8 cellular contexts compared by ENCODE assay signal in the genomic region with DNA sequence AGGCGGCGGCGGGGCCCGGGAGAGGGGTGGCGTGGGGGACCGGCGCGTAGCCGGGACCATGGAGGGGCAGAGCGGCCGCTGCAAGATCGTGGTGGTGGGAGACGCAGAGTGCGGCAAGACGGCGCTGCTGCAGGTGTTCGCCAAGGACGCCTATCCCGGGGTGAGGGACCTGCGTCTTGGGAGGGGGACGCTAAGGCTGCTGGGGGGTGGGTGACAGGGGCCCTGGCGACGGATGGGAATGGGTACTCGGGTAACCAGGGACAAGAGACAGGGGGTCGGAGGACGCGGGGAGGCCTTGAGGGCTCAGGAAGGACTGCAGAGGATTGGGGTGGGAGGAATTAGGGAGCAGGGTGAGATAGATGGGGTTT. TPM values are rescaled to one million over a fixed set of nuclear protein-coding genes. Genes with fewer than 3 reads are reported as not detected.
DNase-seq lines count a peak whose midpoint lies in the region; ATAC-seq and TF ChIP-seq lines count a peak whose summit lies in the region.

No MANE protein-coding gene starts in this region.

- H3K4me3 ChIP-seq in fibroblast of pulmonary artery (replicated peaks; ENCODE audit: low read depth, low read length): peak overlapping the region; percentile 42
- peak overlapping the region; percentile 38 to 65 (median 60) for H3K4me3 ChIP-seq in gastrocnemius medialis

- H3K4me1 Mint-ChIP-seq in T-helper 17 cell: peaks cover 21% of the 10 kb centered on the region

- H3K9me3 ChIP-seq in T-helper 17 cell (ENCODE audit: control insufficient read depth, low read length, poor library complexity, severe bottlenecking): no peaks in the 10 kb centered on the region
- H3K9me3 ChIP-seq in gastrocnemius medialis: no peaks in the 10 kb centered on the region

- DNase-seq in GM13976 (ENCODE audit: low spot score): peak; percentile 34
- no peak for DNase-seq in T-helper 17 cell
- no peak for DNase-seq in fibroblast of pulmonary artery (ENCODE audit: low read depth)
- no peak for DNase-seq in gastrocnemius medialis
- DNase-seq in NOMO-1 treated with dmso at 0.1 percent for 144 hours (lab: John Stamatoyannopoulos, UW; ENCODE audit: unreplicated experiment): no peak
- DNase-seq in activated CD4-positive, CD25-positive, alpha-beta regulatory T cell (lab: John Stamatoyannopoulos, UW): no peak

- H3K4me3 Mint-ChIP-seq in T-helper 17 cell: peak overlapping the region; percentile 92

- H3K36me3 ChIP-seq in gastrocnemius medialis: no peaks in the 10 kb centered on the region

- TF ChIP-seq CTCF in GM13976 (IDR thresholded peaks at IDR 0.05; ENCODE audit: borderline replicate concordance, control extremely low read depth, extremely low read depth, insufficient read depth, missing control alignments): no peak
- no peak for TF ChIP-seq CTCF in fibroblast of pulmonary artery (IDR thresholded peaks at IDR 0.05; ENCODE audit: low read length, missing control alignments)
- TF ChIP-seq CTCF in gastrocnemius medialis (IDR thresholded peaks at IDR 0.05 in 4 of 5, conservative IDR thresholded peaks at IDR 0.05 in 1 of 5): no peak

- no peaks in the 10 kb centered on the region for H3K27me3 Mint-ChIP-seq in T-helper 17 cell

- peak overlapping the region in 2 of 4 donors; percentile 10 to 60 for H3K27ac ChIP-seq in gastrocnemius medialis

- no peak for TF ChIP-seq POLR2A in gastrocnemius medialis (IDR thresholded peaks at IDR 0.05)

- H3K27me3 ChIP-seq in gastrocnemius medialis: no peaks in the 10 kb centered on the region

- peak overlapping the region; percentile 95 for H3K27ac Mint-ChIP-seq in T-helper 17 cell

- ATAC-seq in T-helper 17 cell: no peak
- no peak for ATAC-seq in gastrocnemius medialis
- no peak for ATAC-seq in HG02642 (IDR thresholded peaks at IDR 0.05; ENCODE audit: poor library complexity, unreplicated experiment)
- ATAC-seq in HG03520 (IDR thresholded peaks at IDR 0.05; ENCODE audit: unreplicated experiment): no peak

- in situ Hi-C loops in GM13976 (cut with MboI; ENCODE audit: low sequenced_read_pairs, unreplicated experiment) (loop anchor here (25.0 kb wide), 1 partner anchor 287 kb away; no protein-coding TSS in a partner anchor), gastrocnemius medialis (cut with MboI; ENCODE audit: low sequenced_read_pairs in 4 of 4) (no loop called here)

- intact Hi-C loops in gastrocnemius medialis (cut with DNase I; ENCODE audit: low total_unique reads): loop anchor here (2.0 kb wide), 1 partner anchor 146 kb away; the partner anchor contains the start of gene NBR1

- H3K4me1 ChIP-seq in gastrocnemius medialis: peaks cover 15 to 17% of the 10 kb centered on the region in 2 donors

- no peaks in the 10 kb centered on the region for H3K36me3 Mint-ChIP-seq in T-helper 17 cell (ENCODE audit: low read depth)

RNA-seq across cellular contexts. Expression of gene RND2, which starts 0.2 kb away (rescaled TPM):
- total RNA-seq in T-helper 17 cell (1 to 10 TPM in 1 of 2 donors, under 1 TPM in 1; 0.12 to 1.1 TPM), gastrocnemius medialis (under 1 TPM in 3 of 4 donors, not detected in 1; 0.04 to 0.10 (median 0.10) TPM)

RNA-seq across cellular contexts. Expression of gene VAT1, which starts 3.1 kb away (rescaled TPM):
- total RNA-seq in T-helper 17 cell: 10 to 100 TPM; 26.0 to 29.3 TPM
- 10 to 100 TPM; 18.0 to 49.5 (median 35.8) TPM for total RNA-seq in gastrocnemius medialis

RNA-seq across cellular contexts. Expression of gene IFI35, which starts 18.7 kb away (rescaled TPM):
- total RNA-seq in T-helper 17 cell (10 to 100 TPM; 23.1 to 23.8 TPM), gastrocnemius medialis (10 to 100 TPM in 1 of 4 donors, 1 to 10 TPM in 3; 1.3 to 11.0 (median 4.0) TPM)

RNA-seq across cellular contexts. Expression of gene RPL27, which starts 27.1 kb away (rescaled TPM):
- total RNA-seq in T-helper 17 cell: 1,000 to 10,000 TPM; 1,342 to 1,395 TPM
- total RNA-seq in gastrocnemius medialis: 1,000 to 10,000 TPM in 2 of 4 donors, 100 to 1,000 TPM in 2; 800 to 1,300 (median 1,077) TPM

RNA-seq across cellular contexts. Expression of gene RUNDC1, which starts 44.9 kb away (rescaled TPM):
- total RNA-seq in T-helper 17 cell (10 to 100 TPM; 15.6 to 16.6 TPM), gastrocnemius medialis (10 to 100 TPM; 13.8 to 19.8 (median 16.4) TPM)
